ENCODE assay signal across 1 cellular context in genomic region chr9:36980148-36980974, GRCh38.
A peak's percentile ranks its signal among the peaks of the same experiment; 100 is the strongest.
TF ChIP-seq lines count a peak whose summit lies in the region.

No MANE protein-coding gene starts in this region.

TF ChIP-seq in HEK293, 187 proteins besides CTCF, POLR2A, EP300 and RAD21 (continued from another document):
- TF ChIP-seq, protein P1, sequence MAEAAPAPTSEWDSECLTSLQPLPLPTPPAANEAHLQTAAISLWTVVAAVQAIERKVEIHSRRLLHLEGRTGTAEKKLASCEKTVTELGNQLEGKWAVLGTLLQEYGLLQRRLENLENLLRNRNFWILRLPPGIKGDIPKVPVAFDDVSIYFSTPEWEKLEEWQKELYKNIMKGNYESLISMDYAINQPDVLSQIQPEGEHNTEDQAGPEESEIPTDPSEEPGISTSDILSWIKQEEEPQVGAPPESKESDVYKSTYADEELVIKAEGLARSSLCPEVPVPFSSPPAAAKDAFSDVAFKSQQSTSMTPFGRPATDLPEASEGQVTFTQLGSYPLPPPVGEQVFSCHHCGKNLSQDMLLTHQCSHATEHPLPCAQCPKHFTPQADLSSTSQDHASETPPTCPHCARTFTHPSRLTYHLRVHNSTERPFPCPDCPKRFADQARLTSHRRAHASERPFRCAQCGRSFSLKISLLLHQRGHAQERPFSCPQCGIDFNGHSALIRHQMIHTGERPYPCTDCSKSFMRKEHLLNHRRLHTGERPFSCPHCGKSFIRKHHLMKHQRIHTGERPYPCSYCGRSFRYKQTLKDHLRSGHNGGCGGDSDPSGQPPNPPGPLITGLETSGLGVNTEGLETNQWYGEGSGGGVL (tag by site-specific recombination; IDR thresholded peaks at IDR 0.05), result peak; percentile 31; the same call in 1 of the 2 replicates
- TF ChIP-seq MZF1 (tag by site-specific recombination; IDR thresholded peaks at IDR 0.05; ENCODE audit: borderline replicate concordance) (peak; percentile 85), TCF7L2 (IDR thresholded peaks at IDR 0.05; ENCODE audit: borderline replicate concordance, low read depth, low read length) (no peak), ZFHX2 (tag by site-specific recombination; conservative IDR thresholded peaks at IDR 0.05) (peak; percentile 46; the same call in 1 of the 2 replicates), EGR2 (tag by site-specific recombination; IDR thresholded peaks at IDR 0.05; ENCODE audit: low read depth) (peak; percentile 39; the same call in 1 of the 2 replicates), ZNF302 (tag by site-specific recombination; IDR thresholded peaks at IDR 0.05; ENCODE audit: low read depth) (no peak), ZNF140 (tag by site-specific recombination; IDR thresholded peaks at IDR 0.05) (no peak), ZNF623 (tag by site-specific recombination; IDR thresholded peaks at IDR 0.05) (no peak), ZNF335 (tag by site-specific recombination; conservative IDR thresholded peaks at IDR 0.05) (no peak), AEBP2 (tag by site-specific recombination; IDR thresholded peaks at IDR 0.05; ENCODE audit: borderline replicate concordance) (no peak), ZBTB21 (tag by site-specific recombination; IDR thresholded peaks at IDR 0.05) (no peak), YY2 (tag by site-specific recombination; IDR thresholded peaks at IDR 0.05) (no peak), ZNF37A (tag by site-specific recombination; IDR thresholded peaks at IDR 0.05) (no peak), ZNF121 (tag by site-specific recombination; IDR thresholded peaks at IDR 0.05) (peak; percentile 64), ZNF558 (tag by site-specific recombination; IDR thresholded peaks at IDR 0.05) (no peak), ZNF211 (tag by site-specific recombination; IDR thresholded peaks at IDR 0.05; ENCODE audit: low read depth) (no peak), ZEB2 (tag by site-specific recombination; IDR thresholded peaks at IDR 0.05) (no peak), ZNF157 (tag by site-specific recombination; IDR thresholded peaks at IDR 0.05) (no peak), GLIS2 (tag by site-specific recombination; IDR thresholded peaks at IDR 0.05) (no peak), ZNF488 (tag by site-specific recombination; IDR thresholded peaks at IDR 0.05) (no peak), ZNF843 (tag by site-specific recombination; IDR thresholded peaks at IDR 0.05) (no peak), ZNF114 (tag by site-specific recombination; IDR thresholded peaks at IDR 0.05) (no peak), ZNF433 (tag by site-specific recombination; IDR thresholded peaks at IDR 0.05; ENCODE audit: low read depth) (no peak), ZNF148 (tag by site-specific recombination; IDR thresholded peaks at IDR 0.05; ENCODE audit: borderline replicate concordance) (no peak), ZNF600 (tag by site-specific recombination; IDR thresholded peaks at IDR 0.05) (no peak), SETDB1 (IDR thresholded peaks at IDR 0.05; ENCODE audit: insufficient read length, low read length) (no peak), FEZF1 (tag by site-specific recombination; IDR thresholded peaks at IDR 0.05) (no peak), ZSCAN30 (tag by site-specific recombination; IDR thresholded peaks at IDR 0.05) (peak; percentile 23; the same call in 1 of the 2 replicates), ZNF248 (tag by site-specific recombination; IDR thresholded peaks at IDR 0.05) (no peak), TRIM28 (IDR thresholded peaks at IDR 0.05; ENCODE audit: borderline replicate concordance, low read length) (no peak), WT1 (tag by site-specific recombination; IDR thresholded peaks at IDR 0.05) (no peak), KLF17 (tag by site-specific recombination; IDR thresholded peaks at IDR 0.05) (no peak), ZNF324 (tag by site-specific recombination; IDR thresholded peaks at IDR 0.05) (no peak), ZNF48 (tag by site-specific recombination; IDR thresholded peaks at IDR 0.05) (no peak), ZNF529 (tag by site-specific recombination; IDR thresholded peaks at IDR 0.05; ENCODE audit: insufficient replicate concordance) (no peak), MEIS1 (CRISPR knock-in tag; IDR thresholded peaks at IDR 0.05; ENCODE audit: borderline replicate concordance) (no peak), KLF9 (tag by site-specific recombination; IDR thresholded peaks at IDR 0.05; ENCODE audit: low read depth) (no peak), SP2 (tag by site-specific recombination; IDR thresholded peaks at IDR 0.05) (no peak), ZNF423 (tag by site-specific recombination; IDR thresholded peaks at IDR 0.05) (peak; percentile 25; the same call in 1 of the 2 replicates), ZNF19 (tag by site-specific recombination; IDR thresholded peaks at IDR 0.05; ENCODE audit: low read depth) (no peak), ZNF544 (tag by site-specific recombination; IDR thresholded peaks at IDR 0.05) (no peak), GLIS1 (tag by site-specific recombination; IDR thresholded peaks at IDR 0.05) (peak; percentile 52), ZNF223 (tag by site-specific recombination; IDR thresholded peaks at IDR 0.05) (no peak), ZNF837 (tag by site-specific recombination; IDR thresholded peaks at IDR 0.05) (no peak), YY1 (tag by site-specific recombination; IDR thresholded peaks at IDR 0.05) (no peak), ZNF266 (tag by site-specific recombination; IDR thresholded peaks at IDR 0.05; ENCODE audit: low read depth) (no peak), INSM2 (tag by site-specific recombination; IDR thresholded peaks at IDR 0.05) (no peak)
- TF ChIP-seq, protein P2, sequence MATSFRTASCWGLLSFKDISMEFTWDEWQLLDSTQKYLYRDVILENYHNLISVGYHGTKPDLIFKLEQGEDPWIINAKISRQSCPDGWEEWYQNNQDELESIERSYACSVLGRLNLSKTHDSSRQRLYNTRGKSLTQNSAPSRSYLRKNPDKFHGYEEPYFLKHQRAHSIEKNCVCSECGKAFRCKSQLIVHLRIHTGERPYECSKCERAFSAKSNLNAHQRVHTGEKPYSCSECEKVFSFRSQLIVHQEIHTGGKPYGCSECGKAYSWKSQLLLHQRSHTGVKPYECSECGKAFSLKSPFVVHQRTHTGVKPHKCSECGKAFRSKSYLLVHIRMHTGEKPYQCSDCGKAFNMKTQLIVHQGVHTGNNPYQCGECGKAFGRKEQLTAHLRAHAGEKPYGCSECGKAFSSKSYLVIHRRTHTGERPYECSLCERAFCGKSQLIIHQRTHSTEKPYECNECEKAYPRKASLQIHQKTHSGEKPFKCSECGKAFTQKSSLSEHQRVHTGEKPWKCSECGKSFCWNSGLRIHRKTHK (tag by site-specific recombination; IDR thresholded peaks at IDR 0.05), result no peak
- TF ChIP-seq, protein P3, sequence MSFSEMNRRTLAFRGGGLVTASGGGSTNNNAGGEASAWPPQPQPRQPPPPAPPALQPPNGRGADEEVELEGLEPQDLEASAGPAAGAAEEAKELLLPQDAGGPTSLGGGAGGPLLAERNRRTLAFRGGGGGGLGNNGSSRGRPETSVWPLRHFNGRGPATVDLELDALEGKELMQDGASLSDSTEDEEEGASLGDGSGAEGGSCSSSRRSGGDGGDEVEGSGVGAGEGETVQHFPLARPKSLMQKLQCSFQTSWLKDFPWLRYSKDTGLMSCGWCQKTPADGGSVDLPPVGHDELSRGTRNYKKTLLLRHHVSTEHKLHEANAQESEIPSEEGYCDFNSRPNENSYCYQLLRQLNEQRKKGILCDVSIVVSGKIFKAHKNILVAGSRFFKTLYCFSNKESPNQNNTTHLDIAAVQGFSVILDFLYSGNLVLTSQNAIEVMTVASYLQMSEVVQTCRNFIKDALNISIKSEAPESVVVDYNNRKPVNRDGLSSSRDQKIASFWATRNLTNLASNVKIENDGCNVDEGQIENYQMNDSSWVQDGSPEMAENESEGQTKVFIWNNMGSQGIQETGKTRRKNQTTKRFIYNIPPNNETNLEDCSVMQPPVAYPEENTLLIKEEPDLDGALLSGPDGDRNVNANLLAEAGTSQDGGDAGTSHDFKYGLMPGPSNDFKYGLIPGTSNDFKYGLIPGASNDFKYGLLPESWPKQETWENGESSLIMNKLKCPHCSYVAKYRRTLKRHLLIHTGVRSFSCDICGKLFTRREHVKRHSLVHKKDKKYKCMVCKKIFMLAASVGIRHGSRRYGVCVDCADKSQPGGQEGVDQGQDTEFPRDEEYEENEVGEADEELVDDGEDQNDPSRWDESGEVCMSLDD (tag by site-specific recombination; IDR thresholded peaks at IDR 0.05), result no peak
- TF ChIP-seq, protein P4, sequence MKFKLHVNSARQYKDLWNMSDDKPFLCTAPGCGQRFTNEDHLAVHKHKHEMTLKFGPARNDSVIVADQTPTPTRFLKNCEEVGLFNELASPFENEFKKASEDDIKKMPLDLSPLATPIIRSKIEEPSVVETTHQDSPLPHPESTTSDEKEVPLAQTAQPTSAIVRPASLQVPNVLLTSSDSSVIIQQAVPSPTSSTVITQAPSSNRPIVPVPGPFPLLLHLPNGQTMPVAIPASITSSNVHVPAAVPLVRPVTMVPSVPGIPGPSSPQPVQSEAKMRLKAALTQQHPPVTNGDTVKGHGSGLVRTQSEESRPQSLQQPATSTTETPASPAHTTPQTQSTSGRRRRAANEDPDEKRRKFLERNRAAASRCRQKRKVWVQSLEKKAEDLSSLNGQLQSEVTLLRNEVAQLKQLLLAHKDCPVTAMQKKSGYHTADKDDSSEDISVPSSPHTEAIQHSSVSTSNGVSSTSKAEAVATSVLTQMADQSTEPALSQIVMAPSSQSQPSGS (tag by site-specific recombination; IDR thresholded peaks at IDR 0.05; ENCODE audit: low read depth), result no peak
- TF ChIP-seq, protein P5, sequence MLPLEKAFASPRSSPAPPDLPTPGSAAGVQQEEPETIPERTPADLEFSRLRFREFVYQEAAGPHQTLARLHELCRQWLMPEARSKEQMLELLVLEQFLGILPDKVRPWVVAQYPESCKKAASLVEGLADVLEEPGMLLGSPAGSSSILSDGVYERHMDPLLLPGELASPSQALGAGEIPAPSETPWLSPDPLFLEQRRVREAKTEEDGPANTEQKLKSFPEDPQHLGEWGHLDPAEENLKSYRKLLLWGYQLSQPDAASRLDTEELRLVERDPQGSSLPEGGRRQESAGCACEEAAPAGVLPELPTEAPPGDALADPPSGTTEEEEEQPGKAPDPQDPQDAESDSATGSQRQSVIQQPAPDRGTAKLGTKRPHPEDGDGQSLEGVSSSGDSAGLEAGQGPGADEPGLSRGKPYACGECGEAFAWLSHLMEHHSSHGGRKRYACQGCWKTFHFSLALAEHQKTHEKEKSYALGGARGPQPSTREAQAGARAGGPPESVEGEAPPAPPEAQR (tag by site-specific recombination; IDR thresholded peaks at IDR 0.05), result no peak
